In the genomic region with DNA sequence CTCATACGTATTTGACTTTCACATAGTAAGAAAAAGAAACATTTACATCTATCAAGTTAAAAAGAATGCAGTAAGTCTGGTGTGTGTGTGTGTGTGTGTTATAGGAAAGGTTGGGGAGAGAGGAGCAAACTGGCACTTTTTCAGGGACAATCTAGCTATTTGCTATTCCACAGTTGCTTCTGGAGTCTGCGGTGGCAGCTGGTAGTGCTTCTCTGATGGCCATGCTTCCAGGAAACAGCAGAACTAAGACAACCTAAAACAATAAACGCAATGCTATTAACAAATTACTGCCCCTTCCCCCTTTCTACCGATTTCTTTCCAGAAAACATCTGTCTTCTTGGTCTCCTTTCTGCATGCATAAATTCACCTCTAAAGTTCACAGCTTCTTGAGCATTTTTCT, we compare ENCODE assay signal across 20 cellular contexts.
DNase-seq lines count a peak whose midpoint lies in the region; ATAC-seq, FAIRE-seq and TF ChIP-seq lines count a peak whose summit lies in the region.
"Had no signal": no experiment of that assay in that cellular context is flagged by ENCODE, and none has a peak within 500 bp of the region (broad histone marks: within the 10 kb centered on the region; RNA-seq: fewer than 3 reads in every experiment).

No MANE protein-coding gene starts in this region.

- H4K20me1 ChIP-seq in astrocyte (ENCODE audit: insufficient read depth, low read length): no peaks in the 10 kb centered on the region

- H2AFZ ChIP-seq in astrocyte (ENCODE audit: low read depth, low read length): peak overlapping the region; percentile 2
- H2AFZ ChIP-seq: GM23248 had no signal

- H3K36me3 Mint-ChIP-seq in astrocyte (ENCODE audit: low read depth, unreplicated experiment): no peaks in the 10 kb centered on the region

- H3K27me3 ChIP-seq in astrocyte (ENCODE audit: insufficient read depth, low read length): no peaks in the 10 kb centered on the region

- DNase-seq in A172 (ENCODE audit: low spot score) (peak; percentile 31), GM03348 (ENCODE audit: low spot score) (peak; percentile 13), NCI-H774 (lab: John Stamatoyannopoulos, UW) (peak; percentile 13), astrocyte (ENCODE audit: low read depth) (peak; percentile 16), CD1c-positive myeloid dendritic cell (ENCODE audit: extremely low spot score) (no peak)
- no peak for DNase-seq in stimulated activated CD4-positive, alpha-beta T cell treated with anti-CD3 and anti-CD28 coated beads, Interleukin-4, amount 100 ng/mL, for 4 hours
- DNase-seq: activated B cell treated with CpG ODN at 0.5 μM for 24 hours; activated CD4-positive, alpha-beta memory T cell treated with anti-CD3 and anti-CD28 coated beads, Interleukin-2, amount 10 ng/mL, durations not matched to agents 7 days and 5 days; activated naive CD4-positive, alpha-beta T cell treated with Interleukin-2 at 50 U/mL for 16 hours; activated T-cell treated with anti-CD3 and anti-CD28 coated beads, Interleukin-2, amount 50 U/mL, for 1 hour; cerebellar nuclear complex; effector CD4-positive, alpha-beta T cell; GM23248; NCI-H1436; NCI-H2227 treated with DMSO at 0.1 percent for 48 hours; occipital lobe; retina; stimulated activated CD4-positive, alpha-beta T cell treated with anti-CD3 and anti-CD28 coated beads, Interleukin-12 subunit alpha, Interleukin-12 subunit beta, amount 100 ng/mL, for 4 hours had no signal

- H3K9ac ChIP-seq in astrocyte (ENCODE audit: low read length): no peak overlapping the region
- H3K9ac ChIP-seq: GM23248 had no signal

- H3K27ac Mint-ChIP-seq in astrocyte (ENCODE audit: unreplicated experiment): no peak overlapping the region
- H3K27ac Mint-ChIP-seq: activated B cell treated with CpG ODN at 0.5 μM for 24 hours; activated CD4-positive, alpha-beta memory T cell treated with anti-CD3 and anti-CD28 coated beads, Interleukin-2, amount 10 ng/mL, durations not matched to agents 7 days and 5 days had no signal

- H3K36me3 ChIP-seq in astrocyte (ENCODE audit: insufficient read depth, low read length): no peaks in the 10 kb centered on the region

- H3K79me2 ChIP-seq in astrocyte (ENCODE audit: insufficient read depth, low read length): no peaks in the 10 kb centered on the region

- no peaks in the 10 kb centered on the region for H3K9me3 ChIP-seq in astrocyte (ENCODE audit: insufficient read depth, low read depth, low read length)

- no peak for TF ChIP-seq CTCF in astrocyte (IDR thresholded peaks at IDR 0.05; ENCODE audit: insufficient read depth, low read depth, low read length)

- H3K4me1 ChIP-seq in astrocyte (ENCODE audit: insufficient read depth, low read length): no peaks in the 10 kb centered on the region

- no peak overlapping the region for H3K4me3 Mint-ChIP-seq in astrocyte (ENCODE audit: unreplicated experiment)
- H3K4me3 Mint-ChIP-seq: activated B cell treated with CpG ODN at 0.5 μM for 24 hours; activated CD4-positive, alpha-beta memory T cell treated with anti-CD3 and anti-CD28 coated beads, Interleukin-2, amount 10 ng/mL, durations not matched to agents 7 days and 5 days had no signal

- FAIRE-seq in astrocyte (lab: Jason Lieb, UNC): no peak

- no peaks in the 10 kb centered on the region for H3K27me3 Mint-ChIP-seq in astrocyte (ENCODE audit: low read depth, unreplicated experiment)
- H3K27me3 Mint-ChIP-seq: activated B cell treated with CpG ODN at 0.5 μM for 24 hours; activated CD4-positive, alpha-beta memory T cell treated with anti-CD3 and anti-CD28 coated beads, Interleukin-2, amount 10 ng/mL, durations not matched to agents 7 days and 5 days had no signal

- H3K4me3 ChIP-seq in astrocyte (ENCODE audit: insufficient read depth, low read depth, low read length): no peak overlapping the region
- H3K4me3 ChIP-seq: GM23248 had no signal

- ATAC-seq in HG03378 (IDR thresholded peaks at IDR 0.05; ENCODE audit: unreplicated experiment): no peak
- no peak for ATAC-seq in GM18502 (IDR thresholded peaks at IDR 0.05; ENCODE audit: poor library complexity, unreplicated experiment)

- no peaks in the 10 kb centered on the region for H3K4me1 Mint-ChIP-seq in astrocyte (ENCODE audit: low read depth, unreplicated experiment)
- H3K4me1 Mint-ChIP-seq: activated B cell treated with CpG ODN at 0.5 μM for 24 hours; activated CD4-positive, alpha-beta memory T cell treated with anti-CD3 and anti-CD28 coated beads, Interleukin-2, amount 10 ng/mL, durations not matched to agents 7 days and 5 days had no signal

- H3K4me2 ChIP-seq in astrocyte (ENCODE audit: low read length): no peak overlapping the region

- H3K9me3 Mint-ChIP-seq in astrocyte (ENCODE audit: unreplicated experiment): no peaks in the 10 kb centered on the region

- no peak overlapping the region for H3K27ac ChIP-seq in astrocyte (ENCODE audit: low read depth, low read length)
- H3K27ac ChIP-seq: GM23248 had no signal

Comparison
In these comparisons a context has a peak if more than half of its experiments do, and no peak if none do; other contexts are left out.
1. DNase-seq: peak in A172 (single experiment), GM03348 (single experiment), NCI-H774 (single experiment) and astrocyte (single experiment); none in stimulated activated CD4-positive, alpha-beta T cell treated with anti-CD3 and anti-CD28 coated beads, Interleukin-4, amount 100 ng/mL, for 4 hours (0 of 2) and CD1c-positive myeloid dendritic cell (single experiment).